ENCODE assay signal across 16 cellular contexts in the genomic region with DNA sequence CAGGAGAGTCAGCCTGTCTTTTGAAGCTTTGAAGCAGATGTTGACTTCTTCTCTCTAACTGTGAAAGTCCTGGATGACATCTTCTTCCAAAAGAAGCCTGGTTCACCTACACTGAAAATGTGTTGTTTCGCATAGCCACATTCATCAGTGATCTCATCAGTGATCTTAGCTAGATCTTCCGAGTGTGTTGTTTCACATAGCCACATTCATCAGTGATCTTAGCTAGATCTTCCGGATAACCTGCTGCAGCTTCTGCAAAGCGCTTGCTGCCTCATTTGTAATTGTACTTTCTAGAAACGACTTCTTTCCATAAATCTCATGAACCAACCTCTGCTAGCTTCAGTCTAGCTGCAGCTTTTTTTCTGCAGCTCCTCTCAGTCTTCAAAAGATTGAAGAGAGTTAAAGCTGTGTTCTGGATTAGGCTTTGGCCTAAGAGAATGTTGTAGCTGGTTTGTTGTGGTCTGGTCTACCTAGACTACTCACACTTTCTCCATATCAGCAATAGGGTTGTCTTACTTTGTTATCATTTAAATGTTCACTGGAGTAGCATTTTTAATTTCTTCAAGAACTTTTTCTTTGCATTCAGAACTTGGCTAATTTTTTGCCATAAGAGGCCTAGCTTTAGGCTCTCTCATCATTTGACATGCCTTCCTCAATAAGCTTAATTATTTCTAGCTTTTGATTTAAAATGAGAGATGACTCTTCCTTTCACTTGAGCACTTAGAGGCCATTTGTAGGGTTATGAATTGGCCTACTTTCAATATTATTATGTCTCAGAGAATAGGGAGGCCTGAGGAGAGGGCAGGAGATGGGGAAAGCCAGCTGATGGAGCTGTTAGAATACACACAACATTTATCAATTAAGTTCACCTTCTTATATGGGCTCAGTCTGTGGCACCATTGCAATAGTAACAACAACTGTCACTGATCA.
"Had no signal": no experiment of that assay in that cellular context is flagged by ENCODE, and none has a peak within 500 bp of the region (broad histone marks: within the 10 kb centered on the region; RNA-seq: fewer than 3 reads in every experiment).

No MANE protein-coding gene starts in this region.

- ATAC-seq: gastroesophageal sphincter, right cardiac atrium had no signal

- H3K4me3 Mint-ChIP-seq: activated naive CD8-positive, alpha-beta T cell treated with anti-CD3 and anti-CD28 coated beads, Interleukin-2, amount 10 ng/mL, durations not matched to agents 7 days and 5 days; endodermal cell; nephron progenitor cell had no signal

- DNase-seq: activated CD4-positive, alpha-beta T cell treated with anti-CD3 and anti-CD28 coated beads, Interleukin-2, amount 50 U/mL, for 4 hours; activated CD4-positive, CD25-positive, alpha-beta regulatory T cell treated with anti-CD3 and anti-CD28 coated beads, Interleukin-2, amount 50 U/mL, for 72 hours; activated gamma-delta T cell treated with Interleukin-2 at 50 U/mL for 16 hours; activated naive CD8-positive, alpha-beta T cell treated with anti-CD3 and anti-CD28 coated beads, Interleukin-2, amount 10 ng/mL, durations not matched to agents 7 days and 5 days; amniotic stem cell; cerebellar nuclear complex; endodermal cell; head of caudate nucleus; hypothalamus; left ventricle myocardium inferior; nephron progenitor cell; nucleus accumbens; right cardiac atrium; SK-N-SH; transverse colon had no signal

- H3K27ac Mint-ChIP-seq: activated naive CD8-positive, alpha-beta T cell treated with anti-CD3 and anti-CD28 coated beads, Interleukin-2, amount 10 ng/mL, durations not matched to agents 7 days and 5 days; endodermal cell; nephron progenitor cell had no signal

- H3K4me1 Mint-ChIP-seq: activated naive CD8-positive, alpha-beta T cell treated with anti-CD3 and anti-CD28 coated beads, Interleukin-2, amount 10 ng/mL, durations not matched to agents 7 days and 5 days; endodermal cell; nephron progenitor cell had no signal

- H3K36me3 Mint-ChIP-seq: activated naive CD8-positive, alpha-beta T cell treated with anti-CD3 and anti-CD28 coated beads, Interleukin-2, amount 10 ng/mL, durations not matched to agents 7 days and 5 days had no signal

- H3K9me3 Mint-ChIP-seq: activated naive CD8-positive, alpha-beta T cell treated with anti-CD3 and anti-CD28 coated beads, Interleukin-2, amount 10 ng/mL, durations not matched to agents 7 days and 5 days; endodermal cell had no signal
